11 cellular contexts compared by ENCODE assay signal in genomic region chr4:14898989-14899388, GRCh38.
"Had no signal": no experiment of that assay in that cellular context is flagged by ENCODE, and none has a peak within 500 bp of the region (broad histone marks: within the 10 kb centered on the region; RNA-seq: fewer than 3 reads in every experiment).

No MANE protein-coding gene starts in this region.

- DNase-seq: GM23248, GOT3, H7, H9, HCEC 1CT, HFFc6 had no signal

- H3K4me1 ChIP-seq: HAP-1 had no signal

- H3K4me3 ChIP-seq: GM23248, GM23338, HAP-1 had no signal

- H3K36me3 ChIP-seq: HAP-1 had no signal

- H3K9ac ChIP-seq: GM23248 had no signal

- H3K9me3 ChIP-seq: HAP-1 had no signal

- ATAC-seq: GM23338, HCT116 had no signal

- H2AFZ ChIP-seq: GM23248, GM23338 had no signal

- H3K27ac Mint-ChIP-seq: GM23338, H9, HFFc6 had no signal

- H3K9me3 Mint-ChIP-seq: GM23338, H9, HFFc6 had no signal

- FAIRE-seq: H1, H54 had no signal

- H3K27ac ChIP-seq: GM23248 had no signal

- H3K4me2 ChIP-seq: GM23338 had no signal

- H3K4me3 Mint-ChIP-seq: GM23338, H9, HFFc6 had no signal
